21 cellular contexts compared by ENCODE assay signal in the genomic region with DNA sequence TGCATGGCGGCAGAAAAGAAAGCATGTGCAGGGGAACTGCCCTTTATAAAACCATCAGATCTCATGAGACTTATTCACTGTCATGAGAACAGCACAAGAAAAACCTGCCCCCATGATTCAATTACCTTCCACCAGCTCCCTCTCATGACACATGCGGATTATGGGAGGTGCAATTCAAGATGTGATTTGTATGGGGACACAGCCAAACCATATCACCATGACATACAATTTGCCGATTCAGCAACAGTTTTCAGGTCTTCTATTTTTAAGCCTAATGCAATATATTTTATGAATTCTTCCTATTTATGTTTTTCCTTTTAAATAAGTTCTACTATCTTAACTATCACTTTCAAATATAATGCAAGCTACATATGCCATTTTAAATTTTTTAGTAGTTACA.
"Had no signal": no experiment of that assay in that cellular context is flagged by ENCODE, and none has a peak within 500 bp of the region (broad histone marks: within the 10 kb centered on the region; RNA-seq: fewer than 3 reads in every experiment).

No MANE protein-coding gene starts in this region.

- H3K27ac ChIP-seq: SJSA1, SK-N-MC had no signal

- H3K4me3 ChIP-seq: MG63, SJSA1, SK-N-MC had no signal

- FAIRE-seq: RCC 7860 had no signal

- H3K9me3 ChIP-seq: MG63, SJSA1 had no signal

- DNase-seq: Karpas-422, KBM-7, MG63, NCI-H1092 treated with DMSO at 0.1 percent for 48 hours, NCI-H1436, NCI-H187, NCI-H2029, NCI-H2081 treated with DMSO at 0.1 percent for 48 hours, NCI-H2171, NCI-H226, NCI-H446, NCI-H510A, NCI-H524 treated with DMSO at 0.1 percent for 48 hours, NCI-H69, NCI-H774, Right ventricle myocardium superior, RPMI8226, SIG-M5 had no signal

- H3K36me3 ChIP-seq: MG63, SJSA1 had no signal

- H3K27me3 ChIP-seq: MG63, SJSA1 had no signal

- H3K4me1 ChIP-seq: SJSA1 had no signal
